In genomic region chr2:86079981-86080911, GRCh38 we compare ENCODE assay signal across 8 cellular contexts. TPM values are rescaled to one million over a fixed set of nuclear protein-coding genes. Genes with fewer than 3 reads are reported as not detected.
DNase-seq lines count a peak whose midpoint lies in the region; ATAC-seq and TF ChIP-seq lines count a peak whose summit lies in the region.

No MANE protein-coding gene starts in this region.

- peak; percentile 51 for TF ChIP-seq CTCF in mesothelial cell of epicardium (IDR thresholded peaks at IDR 0.05; ENCODE audit: unreplicated experiment)

- H3K27ac Mint-ChIP-seq in mesothelial cell of epicardium = no peak overlapping the region

- no peak overlapping the region for H3K4me3 Mint-ChIP-seq in mesothelial cell of epicardium

- peak; percentile 77 for ATAC-seq in HG03280 (IDR thresholded peaks at IDR 0.05; ENCODE audit: unreplicated experiment)

- peaks cover 21% of the 10 kb centered on the region for H3K36me3 Mint-ChIP-seq in mesothelial cell of epicardium

- H3K9me3 Mint-ChIP-seq in mesothelial cell of epicardium = no peaks in the 10 kb centered on the region

- H3K4me1 Mint-ChIP-seq in mesothelial cell of epicardium = no peaks in the 10 kb centered on the region

- H3K27me3 Mint-ChIP-seq in mesothelial cell of epicardium (ENCODE audit: low read depth) = no peaks in the 10 kb centered on the region

- DNase-seq in CD1c-positive myeloid dendritic cell (ENCODE audit: extremely low spot score) = peak; percentile 74
- DNase-seq in GM19238 (ENCODE audit: insufficient read length, low spot score) = peak; percentile 44
- peak; percentile 5 for DNase-seq in NCI-H774 (lab: John Stamatoyannopoulos, UW)
- peak; percentile 66 to 68 for DNase-seq in activated CD8-positive, alpha-beta memory T cell treated with anti-CD3 and anti-CD28 coated beads for 1 hour (ENCODE audit: extremely low read depth in 1 of 2, low read depth in 1 of 2)
- DNase-seq in effector CD8-positive, alpha-beta T cell (lab: John Stamatoyannopoulos, UW) = peak; percentile 64
- DNase-seq in mesothelial cell of epicardium (ENCODE audit: low spot score in 2 of 2, unreplicated experiment in 2 of 2) = peak in 1 of 2 experiments; percentile 80
- peak; percentile 64 for DNase-seq in stimulated activated CD8-positive, alpha-beta memory T cell treated with anti-CD3 and anti-CD28 coated beads, Interleukin-4, amount 100 ng/mL, for 24 hours (ENCODE audit: low read depth)

RNA-seq across cellular contexts. Expression of gene POLR1A, which starts 25.4 kb away (rescaled TPM):
- total RNA-seq in mesothelial cell of epicardium = 59.8 to 64.4 TPM (median 61.6 TPM) in 3 replicates

RNA-seq across cellular contexts. Expression of gene PTCD3, which starts 25.8 kb away (rescaled TPM):
- 150 to 157 TPM (median 156 TPM) in 3 replicates for total RNA-seq in mesothelial cell of epicardium
